ENCODE assay signal across 1 cellular context in the genomic region with DNA sequence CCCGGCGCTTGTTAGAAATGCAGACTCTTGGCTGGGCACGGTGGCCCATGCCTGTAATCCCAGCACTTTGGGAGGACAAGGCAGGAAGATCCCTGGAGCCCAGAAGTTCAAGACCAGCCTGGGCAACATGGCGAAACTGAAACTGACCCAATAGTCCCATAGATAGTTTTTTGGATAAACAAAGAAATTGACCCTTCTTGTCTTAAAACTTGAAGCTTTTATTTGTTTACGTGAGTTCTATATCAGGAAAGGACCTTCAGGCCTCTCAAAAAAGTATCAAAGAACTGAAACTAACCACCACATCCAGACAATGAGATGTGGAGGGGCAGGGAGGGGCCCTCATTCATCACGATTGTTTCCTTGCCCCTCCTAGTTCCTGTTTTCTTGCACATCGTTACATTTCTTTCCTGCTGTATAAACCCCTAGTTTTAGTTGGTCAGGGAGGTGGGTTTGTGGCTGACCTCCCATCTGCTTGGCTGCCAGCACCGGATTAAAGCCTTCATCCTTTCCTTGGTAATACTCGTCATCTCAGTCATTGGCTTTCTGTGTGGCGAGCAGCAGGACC.
TF ChIP-seq lines count a peak whose summit lies in the region.

No MANE protein-coding gene starts in this region.

TF ChIP-seq in GM12878, 131 proteins besides CTCF, POLR2A, EP300 and RAD21 (continued from another document and continues in another):
- no peak for TF ChIP-seq HSF1 (IDR thresholded peaks at IDR 0.05; ENCODE audit: low read depth, low read length)
- TF ChIP-seq TCF12 (IDR thresholded peaks at IDR 0.05; ENCODE audit: low read depth, low read length) = peak; percentile 31; the same call in 1 of the 2 replicates
- peak; percentile 37; the same call in 1 of the 2 replicates for TF ChIP-seq CREB1 (IDR thresholded peaks at IDR 0.05; ENCODE audit: low read depth)
- TF ChIP-seq ELK1 (IDR thresholded peaks at IDR 0.05; ENCODE audit: low read depth, low read length) = peak; percentile 34; the same call in 1 of the 2 replicates
- peak; percentile 92 for TF ChIP-seq PAX5 (IDR thresholded peaks at IDR 0.05; ENCODE audit: borderline replicate concordance, low read depth, low read length)
- TF ChIP-seq ZBTB4 (CRISPR knock-in tag; IDR thresholded peaks at IDR 0.05) = no peak
- 0 out of 2 replicates have a peak, but pooled peaks have one; percentile 24 for TF ChIP-seq WRNIP1 (IDR thresholded peaks at IDR 0.05; ENCODE audit: borderline replicate concordance, low read depth, low read length)
- TF ChIP-seq ZNF592 (IDR thresholded peaks at IDR 0.05) = peak; percentile 55
- peak; percentile 61; the same call in 1 of the 2 replicates for TF ChIP-seq ATF2 (IDR thresholded peaks at IDR 0.05; ENCODE audit: low read length)
- TF ChIP-seq BRCA1 (IDR thresholded peaks at IDR 0.05; ENCODE audit: low read depth, low read length) = no peak
- peak; percentile 72 for TF ChIP-seq NBN (IDR thresholded peaks at IDR 0.05)
- peak in 1 of 2 experiments; percentile 84; a peak in 2 of 4 replicates for TF ChIP-seq ETV6 (conservative IDR thresholded peaks at IDR 0.05 in 1 of 2, IDR thresholded peaks at IDR 0.05 in 1 of 2; ENCODE audit: borderline replicate concordance in 1 of 2, low read depth in 1 of 2)
- TF ChIP-seq CEBPB (IDR thresholded peaks at IDR 0.05; ENCODE audit: borderline replicate concordance in 1 of 2, low read depth in 2 of 2, low read length in 2 of 2) = peak in 1 of 2 experiments; percentile 30; a peak in 1 of 4 replicates
- peak; percentile 81 for TF ChIP-seq IKZF1 (conservative IDR thresholded peaks at IDR 0.05)
- TF ChIP-seq SREBF1 (IDR thresholded peaks at IDR 0.05; ENCODE audit: low read length) = 0 out of 2 replicates have a peak, but pooled peaks have one; percentile 12
- peak; percentile 82; the same call in 1 of the 2 replicates for TF ChIP-seq CREM (IDR thresholded peaks at IDR 0.05; ENCODE audit: low read depth)
- TF ChIP-seq FOXK2 (IDR thresholded peaks at IDR 0.05) = peak; percentile 65; the same call in 1 of the 2 replicates
- no peak for TF ChIP-seq CBX5 (IDR thresholded peaks at IDR 0.05; ENCODE audit: low read depth)
- peak; percentile 85; the same call in 1 of the 2 replicates for TF ChIP-seq FOXM1 (IDR thresholded peaks at IDR 0.05; ENCODE audit: low read depth, low read length)
- TF ChIP-seq E4F1 (IDR thresholded peaks at IDR 0.05; ENCODE audit: borderline replicate concordance, partially characterized antibody) = no peak
- TF ChIP-seq CHD2 (IDR thresholded peaks at IDR 0.05; ENCODE audit: borderline replicate concordance, low read depth, low read length) = peak; percentile 69; the same call in 1 of the 2 replicates
- TF ChIP-seq IKZF2 (IDR thresholded peaks at IDR 0.05) = peak; percentile 89 to 90
- no peak for TF ChIP-seq ZNF622 (IDR thresholded peaks at IDR 0.05)
- no peak for TF ChIP-seq HCFC1 (IDR thresholded peaks at IDR 0.05; ENCODE audit: low read length)
- TF ChIP-seq, protein P1, sequence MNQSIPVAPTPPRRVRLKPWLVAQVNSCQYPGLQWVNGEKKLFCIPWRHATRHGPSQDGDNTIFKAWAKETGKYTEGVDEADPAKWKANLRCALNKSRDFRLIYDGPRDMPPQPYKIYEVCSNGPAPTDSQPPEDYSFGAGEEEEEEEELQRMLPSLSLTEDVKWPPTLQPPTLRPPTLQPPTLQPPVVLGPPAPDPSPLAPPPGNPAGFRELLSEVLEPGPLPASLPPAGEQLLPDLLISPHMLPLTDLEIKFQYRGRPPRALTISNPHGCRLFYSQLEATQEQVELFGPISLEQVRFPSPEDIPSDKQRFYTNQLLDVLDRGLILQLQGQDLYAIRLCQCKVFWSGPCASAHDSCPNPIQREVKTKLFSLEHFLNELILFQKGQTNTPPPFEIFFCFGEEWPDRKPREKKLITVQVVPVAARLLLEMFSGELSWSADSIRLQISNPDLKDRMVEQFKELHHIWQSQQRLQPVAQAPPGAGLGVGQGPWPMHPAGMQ (IDR thresholded peaks at IDR 0.05; ENCODE audit: borderline replicate concordance) = peak; percentile 59; the same call in 1 of the 2 replicates
- TF ChIP-seq NR2F1 (conservative IDR thresholded peaks at IDR 0.05) = peak; percentile 74
- no peak for TF ChIP-seq CHD4 (IDR thresholded peaks at IDR 0.05)
- peak; percentile 51 for TF ChIP-seq ZNF384 (IDR thresholded peaks at IDR 0.05; ENCODE audit: borderline replicate concordance, low read depth, low read length)
- TF ChIP-seq, protein P2, sequence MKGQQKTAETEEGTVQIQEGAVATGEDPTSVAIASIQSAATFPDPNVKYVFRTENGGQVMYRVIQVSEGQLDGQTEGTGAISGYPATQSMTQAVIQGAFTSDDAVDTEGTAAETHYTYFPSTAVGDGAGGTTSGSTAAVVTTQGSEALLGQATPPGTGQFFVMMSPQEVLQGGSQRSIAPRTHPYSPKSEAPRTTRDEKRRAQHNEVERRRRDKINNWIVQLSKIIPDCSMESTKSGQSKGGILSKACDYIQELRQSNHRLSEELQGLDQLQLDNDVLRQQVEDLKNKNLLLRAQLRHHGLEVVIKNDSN (IDR thresholded peaks at IDR 0.05; ENCODE audit: borderline replicate concordance, extremely low read length, insufficient read depth, low read depth, low read length) = no peak
- peak; percentile 84 for TF ChIP-seq IRF4 (IDR thresholded peaks at IDR 0.05; ENCODE audit: low read depth, low read length)
- peak; percentile 43; the same call in 1 of the 2 replicates for TF ChIP-seq JUNB (IDR thresholded peaks at IDR 0.05)
- no peak for TF ChIP-seq POLR2AphosphoS2 (IDR thresholded peaks at IDR 0.05; ENCODE audit: low read depth, low read length)
- TF ChIP-seq SP1 (IDR thresholded peaks at IDR 0.05; ENCODE audit: low read depth, low read length) = peak; percentile 60
- no peak for TF ChIP-seq HDAC6 (IDR thresholded peaks at IDR 0.05; ENCODE audit: unreplicated experiment)
- peak; percentile 62; the same call in 1 of the 2 replicates for TF ChIP-seq TCF7 (IDR thresholded peaks at IDR 0.05; ENCODE audit: borderline replicate concordance)
- no peak for TF ChIP-seq BMI1 (IDR thresholded peaks at IDR 0.05; ENCODE audit: borderline replicate concordance)
- TF ChIP-seq BCL11A (IDR thresholded peaks at IDR 0.05; ENCODE audit: low read depth, low read length) = peak; percentile 82
- peak; percentile 44; the same call in 1 of the 2 replicates for TF ChIP-seq ZNF217 (IDR thresholded peaks at IDR 0.05)
- peak; percentile 79 to 80 for TF ChIP-seq BHLHE40 (IDR thresholded peaks at IDR 0.05; ENCODE audit: borderline replicate concordance in 1 of 2, low read depth in 2 of 2, low read length in 1 of 2)
